2 cellular contexts compared by ENCODE assay signal in genomic region chr9:86290341-86290740, GRCh38. TPM values are rescaled to one million over a fixed set of nuclear protein-coding genes. Genes with fewer than 3 reads are reported as not detected.
"Had no signal": no experiment of that assay in that cellular context is flagged by ENCODE, and none has a peak within 500 bp of the region (broad histone marks: within the 10 kb centered on the region; RNA-seq: fewer than 3 reads in every experiment).

No MANE protein-coding gene starts in this region.

RNA-seq across cellular contexts. Expression of gene C9orf153, which starts 30.9 kb away (rescaled TPM):
- polyA plus RNA-seq: stomach, urinary bladder had no signal
